Comparison of ENCODE assay signal across 2 cellular contexts in the genomic region with DNA sequence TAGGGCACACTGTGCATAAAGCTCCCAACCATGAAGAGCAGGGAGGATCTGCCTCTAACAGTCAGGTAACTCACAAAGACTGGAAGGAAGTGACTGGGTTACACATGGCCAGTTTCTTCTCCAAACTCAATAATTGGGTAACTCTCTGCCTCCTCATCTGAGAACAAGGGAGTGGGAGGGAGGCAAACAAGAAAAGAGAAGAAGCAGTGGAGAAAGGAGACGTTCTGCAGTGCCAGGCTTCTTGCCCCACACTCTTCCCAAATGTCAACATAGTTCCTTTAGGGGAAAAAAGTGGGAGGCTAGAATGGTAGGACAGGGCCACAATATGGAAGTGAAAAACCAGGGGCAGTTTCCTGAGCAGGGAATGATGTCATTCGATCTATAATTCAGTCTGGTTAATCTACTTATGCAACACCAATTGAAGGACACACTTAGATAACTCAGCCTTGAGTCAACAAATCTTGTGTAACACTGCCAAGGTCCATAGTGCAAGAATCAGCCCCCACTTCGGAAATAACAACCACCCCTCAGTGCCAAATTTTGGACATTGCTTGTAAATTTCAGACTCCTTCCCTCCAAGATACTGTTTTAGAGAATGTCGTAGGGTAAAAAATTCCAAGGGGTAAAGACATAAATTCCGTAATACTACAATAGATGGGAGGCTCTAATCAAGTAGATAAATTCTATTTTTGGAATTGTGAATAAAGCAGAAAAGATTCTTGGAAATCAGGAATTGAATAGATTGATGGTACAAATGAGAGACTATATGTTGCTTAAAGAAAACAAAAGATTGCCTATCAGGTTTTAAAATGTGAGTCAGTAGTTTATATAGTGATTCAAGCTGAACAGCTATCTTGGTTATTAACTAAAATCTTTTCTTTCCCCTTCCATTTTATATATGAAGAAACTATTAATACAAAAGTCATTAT.
TF ChIP-seq lines count a peak whose summit lies in the region.

No MANE protein-coding gene starts in this region.

TF ChIP-seq in HepG2, 621 proteins besides CTCF, POLR2A, EP300 and RAD21 (continued from another document and continues in another):
- TF ChIP-seq DMAP1 (CRISPR knock-in tag; IDR thresholded peaks at IDR 0.05) (peak; percentile 71), ZNF33B (CRISPR knock-in tag; IDR thresholded peaks at IDR 0.05) (no peak), ADNP (CRISPR knock-in tag; IDR thresholded peaks at IDR 0.05) (no peak), SMC3 (IDR thresholded peaks at IDR 0.05; ENCODE audit: low read length) (peak; percentile 47), ELF4 (CRISPR knock-in tag; IDR thresholded peaks at IDR 0.05; ENCODE audit: borderline replicate concordance) (peak; percentile 46; the same call in 1 of the 2 replicates), ZBTB21 (CRISPR knock-in tag; IDR thresholded peaks at IDR 0.05) (peak; percentile 78), WIZ (CRISPR knock-in tag; IDR thresholded peaks at IDR 0.05) (peak; percentile 77), ELF1 (CRISPR knock-in tag; IDR thresholded peaks at IDR 0.05) (peak; percentile 62), ZFYVE20 (CRISPR knock-in tag; IDR thresholded peaks at IDR 0.05; ENCODE audit: borderline replicate concordance, low read depth) (no peak), NKX3-1 (CRISPR knock-in tag; IDR thresholded peaks at IDR 0.05) (peak; percentile 94; the same call in 1 of the 2 replicates), ZNF44 (CRISPR knock-in tag; IDR thresholded peaks at IDR 0.05) (0 out of 2 replicates have a peak, but pooled peaks have one; percentile 58), ZFP41 (CRISPR knock-in tag; IDR thresholded peaks at IDR 0.05; ENCODE audit: borderline replicate concordance) (no peak), ZNF777 (CRISPR knock-in tag; IDR thresholded peaks at IDR 0.05) (no peak), THAP11 (CRISPR knock-in tag; IDR thresholded peaks at IDR 0.05) (peak; percentile 85), TEAD3 (CRISPR knock-in tag; optimal IDR thresholded peaks at IDR 0.05; ENCODE audit: borderline replicate concordance) (peak; percentile 93), ZNF598 (CRISPR knock-in tag; IDR thresholded peaks at IDR 0.05; ENCODE audit: borderline replicate concordance) (no peak), NFKBIZ (CRISPR knock-in tag; IDR thresholded peaks at IDR 0.05) (peak; percentile 98), ARID2 (CRISPR knock-in tag; IDR thresholded peaks at IDR 0.05; ENCODE audit: borderline replicate concordance) (peak; percentile 81), CREB1 (IDR thresholded peaks at IDR 0.05) (peak; percentile 54), CREB1 (CRISPR knock-in tag; IDR thresholded peaks at IDR 0.05) (peak; percentile 90)
- TF ChIP-seq, protein P1, sequence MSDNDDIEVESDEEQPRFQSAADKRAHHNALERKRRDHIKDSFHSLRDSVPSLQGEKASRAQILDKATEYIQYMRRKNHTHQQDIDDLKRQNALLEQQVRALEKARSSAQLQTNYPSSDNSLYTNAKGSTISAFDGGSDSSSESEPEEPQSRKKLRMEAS (IDR thresholded peaks at IDR 0.05) = peak; percentile 68
- TF ChIP-seq, protein P2, sequence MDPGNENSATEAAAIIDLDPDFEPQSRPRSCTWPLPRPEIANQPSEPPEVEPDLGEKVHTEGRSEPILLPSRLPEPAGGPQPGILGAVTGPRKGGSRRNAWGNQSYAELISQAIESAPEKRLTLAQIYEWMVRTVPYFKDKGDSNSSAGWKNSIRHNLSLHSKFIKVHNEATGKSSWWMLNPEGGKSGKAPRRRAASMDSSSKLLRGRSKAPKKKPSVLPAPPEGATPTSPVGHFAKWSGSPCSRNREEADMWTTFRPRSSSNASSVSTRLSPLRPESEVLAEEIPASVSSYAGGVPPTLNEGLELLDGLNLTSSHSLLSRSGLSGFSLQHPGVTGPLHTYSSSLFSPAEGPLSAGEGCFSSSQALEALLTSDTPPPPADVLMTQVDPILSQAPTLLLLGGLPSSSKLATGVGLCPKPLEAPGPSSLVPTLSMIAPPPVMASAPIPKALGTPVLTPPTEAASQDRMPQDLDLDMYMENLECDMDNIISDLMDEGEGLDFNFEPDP (CRISPR knock-in tag; conservative IDR thresholded peaks at IDR 0.05) = no peak
- TF ChIP-seq, protein P3, sequence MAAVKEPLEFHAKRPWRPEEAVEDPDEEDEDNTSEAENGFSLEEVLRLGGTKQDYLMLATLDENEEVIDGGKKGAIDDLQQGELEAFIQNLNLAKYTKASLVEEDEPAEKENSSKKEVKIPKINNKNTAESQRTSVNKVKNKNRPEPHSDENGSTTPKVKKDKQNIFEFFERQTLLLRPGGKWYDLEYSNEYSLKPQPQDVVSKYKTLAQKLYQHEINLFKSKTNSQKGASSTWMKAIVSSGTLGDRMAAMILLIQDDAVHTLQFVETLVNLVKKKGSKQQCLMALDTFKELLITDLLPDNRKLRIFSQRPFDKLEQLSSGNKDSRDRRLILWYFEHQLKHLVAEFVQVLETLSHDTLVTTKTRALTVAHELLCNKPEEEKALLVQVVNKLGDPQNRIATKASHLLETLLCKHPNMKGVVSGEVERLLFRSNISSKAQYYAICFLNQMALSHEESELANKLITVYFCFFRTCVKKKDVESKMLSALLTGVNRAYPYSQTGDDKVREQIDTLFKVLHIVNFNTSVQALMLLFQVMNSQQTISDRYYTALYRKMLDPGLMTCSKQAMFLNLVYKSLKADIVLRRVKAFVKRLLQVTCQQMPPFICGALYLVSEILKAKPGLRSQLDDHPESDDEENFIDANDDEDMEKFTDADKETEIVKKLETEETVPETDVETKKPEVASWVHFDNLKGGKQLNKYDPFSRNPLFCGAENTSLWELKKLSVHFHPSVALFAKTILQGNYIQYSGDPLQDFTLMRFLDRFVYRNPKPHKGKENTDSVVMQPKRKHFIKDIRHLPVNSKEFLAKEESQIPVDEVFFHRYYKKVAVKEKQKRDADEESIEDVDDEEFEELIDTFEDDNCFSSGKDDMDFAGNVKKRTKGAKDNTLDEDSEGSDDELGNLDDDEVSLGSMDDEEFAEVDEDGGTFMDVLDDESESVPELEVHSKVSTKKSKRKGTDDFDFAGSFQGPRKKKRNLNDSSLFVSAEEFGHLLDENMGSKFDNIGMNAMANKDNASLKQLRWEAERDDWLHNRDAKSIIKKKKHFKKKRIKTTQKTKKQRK (IDR thresholded peaks at IDR 0.05; ENCODE audit: low read length) = no peak
- TF ChIP-seq, protein P4, sequence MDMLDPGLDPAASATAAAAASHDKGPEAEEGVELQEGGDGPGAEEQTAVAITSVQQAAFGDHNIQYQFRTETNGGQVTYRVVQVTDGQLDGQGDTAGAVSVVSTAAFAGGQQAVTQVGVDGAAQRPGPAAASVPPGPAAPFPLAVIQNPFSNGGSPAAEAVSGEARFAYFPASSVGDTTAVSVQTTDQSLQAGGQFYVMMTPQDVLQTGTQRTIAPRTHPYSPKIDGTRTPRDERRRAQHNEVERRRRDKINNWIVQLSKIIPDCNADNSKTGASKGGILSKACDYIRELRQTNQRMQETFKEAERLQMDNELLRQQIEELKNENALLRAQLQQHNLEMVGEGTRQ (IDR thresholded peaks at IDR 0.05; ENCODE audit: low read depth, low read length) = no peak
- TF ChIP-seq, protein P4 (CRISPR knock-in tag; IDR thresholded peaks at IDR 0.05; ENCODE audit: borderline replicate concordance) = no peak
- TF ChIP-seq, protein P5, sequence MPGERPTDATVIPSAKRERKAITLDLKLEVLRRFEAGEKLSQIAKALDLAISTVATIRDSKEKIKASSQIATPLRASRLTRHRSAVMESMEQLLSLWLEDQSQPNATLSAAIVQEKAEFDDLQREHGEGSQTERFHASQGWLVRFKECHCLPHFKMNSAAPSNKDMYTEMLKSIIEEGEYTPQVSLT (CRISPR knock-in tag; IDR thresholded peaks at IDR 0.05; ENCODE audit: borderline replicate concordance, low read depth) = no peak

TF ChIP-seq in GM23338, 12 proteins besides CTCF, POLR2A, EP300 and RAD21 (continued from another document and continues in another):
- TF ChIP-seq, protein P6, sequence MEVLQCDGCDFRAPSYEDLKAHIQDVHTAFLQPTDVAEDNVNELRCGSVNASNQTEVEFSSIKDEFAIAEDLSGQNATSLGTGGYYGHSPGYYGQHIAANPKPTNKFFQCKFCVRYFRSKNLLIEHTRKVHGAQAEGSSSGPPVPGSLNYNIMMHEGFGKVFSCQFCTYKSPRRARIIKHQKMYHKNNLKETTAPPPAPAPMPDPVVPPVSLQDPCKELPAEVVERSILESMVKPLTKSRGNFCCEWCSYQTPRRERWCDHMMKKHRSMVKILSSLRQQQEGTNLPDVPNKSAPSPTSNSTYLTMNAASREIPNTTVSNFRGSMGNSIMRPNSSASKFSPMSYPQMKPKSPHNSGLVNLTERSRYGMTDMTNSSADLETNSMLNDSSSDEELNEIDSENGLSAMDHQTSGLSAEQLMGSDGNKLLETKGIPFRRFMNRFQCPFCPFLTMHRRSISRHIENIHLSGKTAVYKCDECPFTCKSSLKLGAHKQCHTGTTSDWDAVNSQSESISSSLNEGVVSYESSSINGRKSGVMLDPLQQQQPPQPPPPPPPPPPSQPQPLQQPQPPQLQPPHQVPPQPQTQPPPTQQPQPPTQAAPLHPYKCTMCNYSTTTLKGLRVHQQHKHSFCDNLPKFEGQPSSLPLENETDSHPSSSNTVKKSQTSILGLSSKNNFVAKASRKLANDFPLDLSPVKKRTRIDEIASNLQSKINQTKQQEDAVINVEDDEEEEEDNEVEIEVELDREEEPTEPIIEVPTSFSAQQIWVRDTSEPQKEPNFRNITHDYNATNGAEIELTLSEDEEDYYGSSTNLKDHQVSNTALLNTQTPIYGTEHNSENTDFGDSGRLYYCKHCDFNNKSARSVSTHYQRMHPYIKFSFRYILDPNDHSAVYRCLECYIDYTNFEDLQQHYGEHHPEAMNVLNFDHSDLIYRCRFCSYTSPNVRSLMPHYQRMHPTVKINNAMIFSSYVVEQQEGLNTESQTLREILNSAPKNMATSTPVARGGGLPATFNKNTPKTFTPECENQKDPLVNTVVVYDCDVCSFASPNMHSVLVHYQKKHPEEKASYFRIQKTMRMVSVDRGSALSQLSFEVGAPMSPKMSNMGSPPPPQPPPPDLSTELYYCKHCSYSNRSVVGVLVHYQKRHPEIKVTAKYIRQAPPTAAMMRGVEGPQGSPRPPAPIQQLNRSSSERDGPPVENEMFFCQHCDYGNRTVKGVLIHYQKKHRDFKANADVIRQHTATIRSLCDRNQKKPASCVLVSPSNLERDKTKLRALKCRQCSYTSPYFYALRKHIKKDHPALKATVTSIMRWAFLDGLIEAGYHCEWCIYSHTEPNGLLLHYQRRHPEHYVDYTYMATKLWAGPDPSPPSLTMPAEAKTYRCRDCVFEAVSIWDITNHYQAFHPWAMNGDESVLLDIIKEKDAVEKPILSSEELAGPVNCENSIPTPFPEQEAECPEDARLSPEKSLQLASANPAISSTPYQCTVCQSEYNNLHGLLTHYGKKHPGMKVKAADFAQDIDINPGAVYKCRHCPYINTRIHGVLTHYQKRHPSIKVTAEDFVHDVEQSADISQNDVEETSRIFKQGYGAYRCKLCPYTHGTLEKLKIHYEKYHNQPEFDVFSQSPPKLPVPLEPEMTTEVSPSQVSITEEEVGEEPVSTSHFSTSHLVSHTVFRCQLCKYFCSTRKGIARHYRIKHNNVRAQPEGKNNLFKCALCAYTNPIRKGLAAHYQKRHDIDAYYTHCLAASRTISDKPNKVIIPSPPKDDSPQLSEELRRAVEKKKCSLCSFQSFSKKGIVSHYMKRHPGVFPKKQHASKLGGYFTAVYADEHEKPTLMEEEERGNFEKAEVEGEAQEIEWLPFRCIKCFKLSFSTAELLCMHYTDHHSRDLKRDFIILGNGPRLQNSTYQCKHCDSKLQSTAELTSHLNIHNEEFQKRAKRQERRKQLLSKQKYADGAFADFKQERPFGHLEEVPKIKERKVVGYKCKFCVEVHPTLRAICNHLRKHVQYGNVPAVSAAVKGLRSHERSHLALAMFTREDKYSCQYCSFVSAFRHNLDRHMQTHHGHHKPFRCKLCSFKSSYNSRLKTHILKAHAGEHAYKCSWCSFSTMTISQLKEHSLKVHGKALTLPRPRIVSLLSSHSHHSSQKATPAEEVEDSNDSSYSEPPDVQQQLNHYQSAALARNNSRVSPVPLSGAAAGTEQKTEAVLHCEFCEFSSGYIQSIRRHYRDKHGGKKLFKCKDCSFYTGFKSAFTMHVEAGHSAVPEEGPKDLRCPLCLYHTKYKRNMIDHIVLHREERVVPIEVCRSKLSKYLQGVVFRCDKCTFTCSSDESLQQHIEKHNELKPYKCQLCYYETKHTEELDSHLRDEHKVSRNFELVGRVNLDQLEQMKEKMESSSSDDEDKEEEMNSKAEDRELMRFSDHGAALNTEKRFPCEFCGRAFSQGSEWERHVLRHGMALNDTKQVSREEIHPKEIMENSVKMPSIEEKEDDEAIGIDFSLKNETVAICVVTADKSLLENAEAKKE (CRISPR knock-in tag; IDR thresholded peaks at IDR 0.05) = no peak
- TF ChIP-seq ZNF331 (CRISPR knock-in tag; IDR thresholded peaks at IDR 0.05; ENCODE audit: low read depth) (no peak), EZH2 (IDR thresholded peaks at IDR 0.05; ENCODE audit: low read depth, unreplicated experiment) (no peak), CREB1 (CRISPR knock-in tag; IDR thresholded peaks at IDR 0.05; ENCODE audit: low read depth) (no peak), POLR2AphosphoS5 (IDR thresholded peaks at IDR 0.05; ENCODE audit: low read depth) (no peak), NANOG (IDR thresholded peaks at IDR 0.05; ENCODE audit: borderline replicate concordance) (no peak), EZH2phosphoT487 (IDR thresholded peaks at IDR 0.05; ENCODE audit: unreplicated experiment) (no peak)
- TF ChIP-seq, protein P7, sequence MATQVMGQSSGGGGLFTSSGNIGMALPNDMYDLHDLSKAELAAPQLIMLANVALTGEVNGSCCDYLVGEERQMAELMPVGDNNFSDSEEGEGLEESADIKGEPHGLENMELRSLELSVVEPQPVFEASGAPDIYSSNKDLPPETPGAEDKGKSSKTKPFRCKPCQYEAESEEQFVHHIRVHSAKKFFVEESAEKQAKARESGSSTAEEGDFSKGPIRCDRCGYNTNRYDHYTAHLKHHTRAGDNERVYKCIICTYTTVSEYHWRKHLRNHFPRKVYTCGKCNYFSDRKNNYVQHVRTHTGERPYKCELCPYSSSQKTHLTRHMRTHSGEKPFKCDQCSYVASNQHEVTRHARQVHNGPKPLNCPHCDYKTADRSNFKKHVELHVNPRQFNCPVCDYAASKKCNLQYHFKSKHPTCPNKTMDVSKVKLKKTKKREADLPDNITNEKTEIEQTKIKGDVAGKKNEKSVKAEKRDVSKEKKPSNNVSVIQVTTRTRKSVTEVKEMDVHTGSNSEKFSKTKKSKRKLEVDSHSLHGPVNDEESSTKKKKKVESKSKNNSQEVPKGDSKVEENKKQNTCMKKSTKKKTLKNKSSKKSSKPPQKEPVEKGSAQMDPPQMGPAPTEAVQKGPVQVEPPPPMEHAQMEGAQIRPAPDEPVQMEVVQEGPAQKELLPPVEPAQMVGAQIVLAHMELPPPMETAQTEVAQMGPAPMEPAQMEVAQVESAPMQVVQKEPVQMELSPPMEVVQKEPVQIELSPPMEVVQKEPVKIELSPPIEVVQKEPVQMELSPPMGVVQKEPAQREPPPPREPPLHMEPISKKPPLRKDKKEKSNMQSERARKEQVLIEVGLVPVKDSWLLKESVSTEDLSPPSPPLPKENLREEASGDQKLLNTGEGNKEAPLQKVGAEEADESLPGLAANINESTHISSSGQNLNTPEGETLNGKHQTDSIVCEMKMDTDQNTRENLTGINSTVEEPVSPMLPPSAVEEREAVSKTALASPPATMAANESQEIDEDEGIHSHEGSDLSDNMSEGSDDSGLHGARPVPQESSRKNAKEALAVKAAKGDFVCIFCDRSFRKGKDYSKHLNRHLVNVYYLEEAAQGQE (IDR thresholded peaks at IDR 0.05; ENCODE audit: unreplicated experiment) = no peak
- TF ChIP-seq, protein P8, sequence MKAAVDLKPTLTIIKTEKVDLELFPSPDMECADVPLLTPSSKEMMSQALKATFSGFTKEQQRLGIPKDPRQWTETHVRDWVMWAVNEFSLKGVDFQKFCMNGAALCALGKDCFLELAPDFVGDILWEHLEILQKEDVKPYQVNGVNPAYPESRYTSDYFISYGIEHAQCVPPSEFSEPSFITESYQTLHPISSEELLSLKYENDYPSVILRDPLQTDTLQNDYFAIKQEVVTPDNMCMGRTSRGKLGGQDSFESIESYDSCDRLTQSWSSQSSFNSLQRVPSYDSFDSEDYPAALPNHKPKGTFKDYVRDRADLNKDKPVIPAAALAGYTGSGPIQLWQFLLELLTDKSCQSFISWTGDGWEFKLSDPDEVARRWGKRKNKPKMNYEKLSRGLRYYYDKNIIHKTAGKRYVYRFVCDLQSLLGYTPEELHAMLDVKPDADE (IDR thresholded peaks at IDR 0.05) = no peak
